Comparison of ENCODE assay signal across 1 cellular context in genomic region chr10:11823122-11823988, GRCh38.
A peak's percentile ranks its signal among the peaks of the same experiment; 100 is the strongest.
TF ChIP-seq lines count a peak whose summit lies in the region.

TSS of gene PROSER2 (plus strand) at chr10:11823356. CDS start at chr10:11852078, 28,722 bp downstream.

TF ChIP-seq in HEK293, 187 proteins besides CTCF, POLR2A, EP300 and RAD21 (continued from another document and continues in another):
- TF ChIP-seq ZNF707 (tag by site-specific recombination; IDR thresholded peaks at IDR 0.05): no peak
- TF ChIP-seq TCF7L2 (IDR thresholded peaks at IDR 0.05; ENCODE audit: borderline replicate concordance, low read depth, low read length): no peak
- no peak for TF ChIP-seq ZNF560 (tag by site-specific recombination; IDR thresholded peaks at IDR 0.05; ENCODE audit: borderline replicate concordance)
- no peak for TF ChIP-seq ZNF843 (tag by site-specific recombination; IDR thresholded peaks at IDR 0.05)
- no peak for TF ChIP-seq PRDM2 (tag by site-specific recombination; IDR thresholded peaks at IDR 0.05; ENCODE audit: borderline replicate concordance)
- TF ChIP-seq ZNF239 (tag by site-specific recombination; IDR thresholded peaks at IDR 0.05): no peak
- TF ChIP-seq SETDB1 (IDR thresholded peaks at IDR 0.05; ENCODE audit: insufficient read length, low read length): no peak
- no peak for TF ChIP-seq SP7 (tag by site-specific recombination; IDR thresholded peaks at IDR 0.05)
- TF ChIP-seq PRDM6 (tag by site-specific recombination; IDR thresholded peaks at IDR 0.05): no peak
- peak; percentile 35; the same call in 1 of the 2 replicates for TF ChIP-seq ZXDB (tag by site-specific recombination; IDR thresholded peaks at IDR 0.05)
- TF ChIP-seq BCL6B (tag by site-specific recombination; IDR thresholded peaks at IDR 0.05): no peak
- no peak for TF ChIP-seq ZFP69B (tag by site-specific recombination; IDR thresholded peaks at IDR 0.05)
- no peak for TF ChIP-seq ZNF704 (tag by site-specific recombination; IDR thresholded peaks at IDR 0.05)
- TF ChIP-seq ZNF157 (tag by site-specific recombination; IDR thresholded peaks at IDR 0.05): no peak
- no peak for TF ChIP-seq ZNF175 (tag by site-specific recombination; IDR thresholded peaks at IDR 0.05)
- TF ChIP-seq MEIS1 (CRISPR knock-in tag; IDR thresholded peaks at IDR 0.05; ENCODE audit: borderline replicate concordance): no peak
- no peak for TF ChIP-seq MZF1 (tag by site-specific recombination; IDR thresholded peaks at IDR 0.05; ENCODE audit: borderline replicate concordance)
- no peak for TF ChIP-seq ZNF791 (tag by site-specific recombination; IDR thresholded peaks at IDR 0.05)
- TF ChIP-seq ZNF16 (tag by site-specific recombination; IDR thresholded peaks at IDR 0.05; ENCODE audit: low read depth): no peak
- no peak for TF ChIP-seq ZNF404 (tag by site-specific recombination; IDR thresholded peaks at IDR 0.05)
- no peak for TF ChIP-seq ZFHX2 (tag by site-specific recombination; conservative IDR thresholded peaks at IDR 0.05)
- TF ChIP-seq ZNF645 (tag by site-specific recombination; IDR thresholded peaks at IDR 0.05): no peak
- no peak for TF ChIP-seq ZNF548 (tag by site-specific recombination; IDR thresholded peaks at IDR 0.05)
- TF ChIP-seq GFI1B (tag by site-specific recombination; IDR thresholded peaks at IDR 0.05): no peak
- no peak for TF ChIP-seq REST (tag by site-specific recombination; IDR thresholded peaks at IDR 0.05)
- no peak for TF ChIP-seq KLF8 (tag by site-specific recombination; IDR thresholded peaks at IDR 0.05)
- no peak for TF ChIP-seq ZNF394 (tag by site-specific recombination; IDR thresholded peaks at IDR 0.05; ENCODE audit: borderline replicate concordance)
- no peak for TF ChIP-seq ZNF510 (tag by site-specific recombination; IDR thresholded peaks at IDR 0.05; ENCODE audit: insufficient replicate concordance)
- TF ChIP-seq ZNF280D (tag by site-specific recombination; IDR thresholded peaks at IDR 0.05): no peak
- TF ChIP-seq ZNF221 (tag by site-specific recombination; IDR thresholded peaks at IDR 0.05; ENCODE audit: borderline replicate concordance): no peak
- 0 out of 2 replicates have a peak, but pooled peaks have one; percentile 30 for TF ChIP-seq KLF17 (tag by site-specific recombination; IDR thresholded peaks at IDR 0.05)
- 0 out of 2 replicates have a peak, but pooled peaks have one; percentile 22 for TF ChIP-seq BCL11B (tag by site-specific recombination; IDR thresholded peaks at IDR 0.05; ENCODE audit: low read depth)
- TF ChIP-seq ZNF146 (tag by site-specific recombination; IDR thresholded peaks at IDR 0.05): no peak
- no peak for TF ChIP-seq ZFP3 (tag by site-specific recombination; IDR thresholded peaks at IDR 0.05; ENCODE audit: low read depth)
- no peak for TF ChIP-seq ZNF416 (tag by site-specific recombination; IDR thresholded peaks at IDR 0.05)
- no peak for TF ChIP-seq PRDM4 (tag by site-specific recombination; IDR thresholded peaks at IDR 0.05)
- no peak for TF ChIP-seq ZNF76 (tag by site-specific recombination; IDR thresholded peaks at IDR 0.05; ENCODE audit: borderline replicate concordance, low read depth)
- TF ChIP-seq GLIS1 (tag by site-specific recombination; IDR thresholded peaks at IDR 0.05): 0 out of 2 replicates have a peak, but pooled peaks have one; percentile 35
